In the genomic region with DNA sequence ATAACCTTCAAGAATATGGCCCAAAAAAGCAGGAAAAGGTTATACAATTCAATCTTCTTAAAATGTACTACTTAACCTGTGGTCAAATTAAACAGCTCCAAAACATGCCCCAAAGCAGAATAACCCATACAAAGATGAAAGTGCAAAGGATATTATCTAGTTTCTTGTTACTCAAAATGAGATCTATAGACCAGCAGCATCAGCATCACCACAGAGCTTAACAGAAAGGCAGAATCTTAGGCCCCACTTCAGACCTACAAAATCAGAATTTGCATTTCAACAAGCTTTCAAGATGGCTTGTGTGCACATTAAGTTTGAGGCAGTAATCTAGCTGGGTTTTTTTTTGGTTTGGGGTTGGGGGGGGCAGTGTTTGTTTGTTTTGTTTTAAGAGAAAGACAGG, we compare ENCODE assay signal across 32 cellular contexts. TPM values are rescaled to one million over a fixed set of nuclear protein-coding genes. Genes with fewer than 3 reads are reported as not detected.
A peak's percentile ranks its signal among the peaks of the same experiment; 100 is the strongest.
DNase-seq lines count a peak whose midpoint lies in the region; ATAC-seq and TF ChIP-seq lines count a peak whose summit lies in the region.
"Had no signal": no experiment of that assay in that cellular context is flagged by ENCODE, and none has a peak within 500 bp of the region (broad histone marks: within the 10 kb centered on the region; RNA-seq: fewer than 3 reads in every experiment).

No MANE protein-coding gene starts in this region.

- H3K27ac ChIP-seq in gastrocnemius medialis, result peak overlapping the region; percentile 4 to 69 (median 51)
- H3K27ac ChIP-seq: A549, hepatocyte, HL-60, KMS-11, neutrophil, SK-N-MC, transverse colon had no signal

- H3K4me1 ChIP-seq in gastrocnemius medialis, result peaks cover 8 to 25% of the 10 kb centered on the region in 2 donors
- H3K4me1 ChIP-seq: A549 had no signal

- no peak for TF ChIP-seq POLR2A in gastrocnemius medialis (IDR thresholded peaks at IDR 0.05)

- in situ Hi-C loops in gastrocnemius medialis (cut with MboI; ENCODE audit: low sequenced_read_pairs in 4 of 4), result no loop called here

- no peaks in the 10 kb centered on the region for H3K36me3 ChIP-seq in gastrocnemius medialis
- H3K36me3 ChIP-seq: neutrophil, transverse colon had no signal

- H3K9me3 ChIP-seq in gastrocnemius medialis, result no peaks in the 10 kb centered on the region
- H3K9me3 ChIP-seq: A549, neutrophil, transverse colon had no signal

- no peak for TF ChIP-seq CTCF in gastrocnemius medialis (IDR thresholded peaks at IDR 0.05 in 4 of 5, conservative IDR thresholded peaks at IDR 0.05 in 1 of 5)

- H3K27me3 ChIP-seq in gastrocnemius medialis, result no peaks in the 10 kb centered on the region
- H3K27me3 ChIP-seq: hepatocyte, neutrophil, transverse colon had no signal

- peaks cover 0 to 19% of the 10 kb centered on the region in 2 donors for H3K36me3 Mint-ChIP-seq in activated naive CD4-positive, alpha-beta T cell treated with anti-CD3 and anti-CD28 coated beads, Interleukin-2, amount 50 U/mL, for 72 hours

- H3K27ac Mint-ChIP-seq in activated naive CD4-positive, alpha-beta T cell treated with anti-CD3 and anti-CD28 coated beads, Interleukin-2, amount 50 U/mL, for 72 hours, result peak overlapping the region in 1 of 2 donors; percentile 6
- H3K27ac Mint-ChIP-seq: activated naive CD4-positive, alpha-beta T cell treated with anti-CD3 and anti-CD28 coated beads, Interleukin-2, amount 50 U/mL, for 24 hours; activated T-helper 1 cell treated with anti-CD3 and anti-CD28 coated beads, Interleukin-12 subunit alpha, Interleukin-12 subunit beta, Interleukin-2, Interleukin-4 antibody, amounts not matched to agents 30 ng/mL and 10 ng/mL and 1 ng/mL, durations not matched to agents 14 hours and 24 hours and 36 hours; WTC11 had no signal

- intact Hi-C loops in gastrocnemius medialis (cut with DNase I; ENCODE audit: low total_unique reads), result no loop called here

- DNase-seq in activated naive CD4-positive, alpha-beta T cell treated with anti-CD3 and anti-CD28 coated beads, Interleukin-2, amount 50 U/mL, for 72 hours (ENCODE audit: low spot score in 2 of 2), result no peak
- DNase-seq in activated naive CD4-positive, alpha-beta T cell (lab: John Stamatoyannopoulos, UW), result no peak
- DNase-seq in GM19240 (ENCODE audit: insufficient read length, low spot score) (peak; percentile 23), gastrocnemius medialis (no peak)
- DNase-seq in stimulated activated CD8-positive, alpha-beta memory T cell treated with anti-CD3 and anti-CD28 coated beads, Interleukin-4, amount 100 ng/mL, for 48 hours, result no peak
- DNase-seq: AML-193; CD4-positive, alpha-beta memory T cell; foreskin melanocyte; left cardiac atrium; naive thymus-derived CD4-positive, alpha-beta T cell; NCI-H1930; NCI-H526; NK-92 treated with Interleukin-12 subunit alpha and Interleukin-12 subunit beta, amount 100 ng/mL, for 24 hours; PC-3; stimulated activated CD4-positive, alpha-beta T cell treated with anti-CD3 and anti-CD28 coated beads, Interleukin-12 subunit alpha, Interleukin-12 subunit beta, amount 100 ng/mL, for 4 hours; stimulated activated CD4-positive, alpha-beta T cell treated with anti-CD3 and anti-CD28 coated beads, Interleukin-4, amount 100 ng/mL, for 1 hour; T-helper 1 cell; transverse colon had no signal

- peak; percentile 34 to 70 for ATAC-seq in activated naive CD4-positive, alpha-beta T cell treated with anti-CD3 and anti-CD28 coated beads, Interleukin-2, amount 50 U/mL, for 72 hours
- ATAC-seq in HG03280 (IDR thresholded peaks at IDR 0.05; ENCODE audit: unreplicated experiment), result peak; percentile 51
- no peak for ATAC-seq in gastrocnemius medialis
- ATAC-seq in GM21367 (IDR thresholded peaks at IDR 0.05; ENCODE audit: unreplicated experiment), result no peak
- ATAC-seq in GM19452 (IDR thresholded peaks at IDR 0.05; ENCODE audit: unreplicated experiment), result no peak
- ATAC-seq: A549; naive thymus-derived CD4-positive, alpha-beta T cell; PC-3; sciatic nerve; WTC11 had no signal

- H3K9me3 Mint-ChIP-seq in activated naive CD4-positive, alpha-beta T cell treated with anti-CD3 and anti-CD28 coated beads, Interleukin-2, amount 50 U/mL, for 72 hours, result peaks cover 0 to 9% of the 10 kb centered on the region in 2 donors
- H3K9me3 Mint-ChIP-seq: activated naive CD4-positive, alpha-beta T cell treated with anti-CD3 and anti-CD28 coated beads, Interleukin-2, amount 50 U/mL, for 24 hours; activated T-helper 1 cell treated with anti-CD3 and anti-CD28 coated beads, Interleukin-12 subunit alpha, Interleukin-12 subunit beta, Interleukin-2, Interleukin-4 antibody, amounts not matched to agents 30 ng/mL and 10 ng/mL and 1 ng/mL, durations not matched to agents 14 hours and 24 hours and 36 hours; CD4-positive, alpha-beta memory T cell had no signal

- H3K4me3 ChIP-seq in gastrocnemius medialis, result no peak overlapping the region
- H3K4me3 ChIP-seq: A549, hepatocyte, lung, SK-N-MC, transverse colon had no signal

RNA-seq across cellular contexts. Expression of a gene that starts 54.0 kb away (rescaled TPM):
- total RNA-seq in activated naive CD4-positive, alpha-beta T cell treated with anti-CD3 and anti-CD28 coated beads, Interleukin-2, amount 50 U/mL, for 72 hours, result 10 to 100 TPM; 17.9 to 18.0 TPM
- 1 to 10 TPM; 1.1 to 4.7 (median 3.4) TPM for total RNA-seq in gastrocnemius medialis

Comparison
In these comparisons a context has a peak if more than half of its experiments do, and no peak if none do; other contexts are left out.
1. ATAC-seq: peak in activated naive CD4-positive, alpha-beta T cell treated with anti-CD3 and anti-CD28 coated beads, Interleukin-2, amount 50 U/mL, for 72 hours (2 of 2) and HG03280 (single experiment); none in gastrocnemius medialis (0 of 2), GM21367 (single experiment) and GM19452 (single experiment).